ENCODE assay signal across 8 cellular contexts in genomic region chr2:241316825-241317224, GRCh38. TPM values are rescaled to one million over a fixed set of nuclear protein-coding genes. Genes with fewer than 3 reads are reported as not detected.
DNase-seq lines count a peak whose midpoint lies in the region; ATAC-seq and TF ChIP-seq lines count a peak whose summit lies in the region.

No MANE protein-coding gene starts in this region.

- no peaks in the 10 kb centered on the region for H3K9me3 Mint-ChIP-seq in activated T-cell treated with anti-CD3 and anti-CD28 coated beads, Interleukin-2, amount 50 U/mL, for 4 hours

- TF ChIP-seq CTCF in astrocyte of the cerebellum (IDR thresholded peaks at IDR 0.05; ENCODE audit: low read depth, low read length, missing control alignments): no peak
- TF ChIP-seq CTCF in lower leg skin (IDR thresholded peaks at IDR 0.05): no peak
- no peak for TF ChIP-seq CTCF in tibial artery (IDR thresholded peaks at IDR 0.05)

- H3K27me3 ChIP-seq in tibial artery: no peaks in the 10 kb centered on the region

- ATAC-seq in activated T-cell treated with anti-CD3 and anti-CD28 coated beads, Interleukin-2, amount 50 U/mL, for 4 hours: no peak

- H3K27ac ChIP-seq in tibial artery: peak overlapping the region; percentile 91 to 99

- peaks cover 74% of the 10 kb centered on the region for H3K4me1 Mint-ChIP-seq in activated T-cell treated with anti-CD3 and anti-CD28 coated beads, Interleukin-2, amount 50 U/mL, for 4 hours (ENCODE audit: low read depth)

- in situ Hi-C loops in astrocyte of the cerebellum (cut with HindIII; ENCODE audit: low sequenced_read_pairs): no loop called here

- intact Hi-C loops in lower leg skin (cut with DNase I; ENCODE audit: low total_unique reads): no loop called here
- intact Hi-C loops in tibial artery (cut with DNase I; ENCODE audit: low total_unique reads): no loop called here

- H3K27me3 Mint-ChIP-seq in activated T-cell treated with anti-CD3 and anti-CD28 coated beads, Interleukin-2, amount 50 U/mL, for 4 hours (ENCODE audit: low read depth): no peaks in the 10 kb centered on the region

- DNase-seq in activated T-cell treated with anti-CD3 and anti-CD28 coated beads, Interleukin-2, amount 50 U/mL, for 4 hours: no peak
- DNase-seq in activated T-cell treated with anti-CD3 and anti-CD28 coated beads for 4 hours (no peak), astrocyte of the cerebellum (ENCODE audit: low read depth) (no peak), lower leg skin (ENCODE audit: low spot score in 2 of 2) (no peak), tibial artery (no peak), NCI-H510A (lab: John Stamatoyannopoulos, UW) (no peak), D341Med (ENCODE audit: low spot score) (no peak), KG1 (lab: John Stamatoyannopoulos, UW) (no peak)

- H3K4me3 ChIP-seq in astrocyte of the cerebellum (ENCODE audit: low read depth, low read length): peak overlapping the region; percentile 81
- peak overlapping the region; percentile 74 for H3K4me3 ChIP-seq in lower leg skin (ENCODE audit: low read depth, poor library complexity, severe bottlenecking)
- peak overlapping the region; percentile 96 to 99 for H3K4me3 ChIP-seq in tibial artery

- 7 to 15% methylated on average over 4 of the region's 4 CpGs for WGBS in lower leg skin, 2 donors

- no peaks in the 10 kb centered on the region for H3K36me3 ChIP-seq in tibial artery

- peaks cover 0 to 75% (median 53%) of the 10 kb centered on the region in 4 donors for H3K4me1 ChIP-seq in tibial artery

- no peaks in the 10 kb centered on the region for H3K9me3 ChIP-seq in tibial artery

- H3K4me3 Mint-ChIP-seq in activated T-cell treated with anti-CD3 and anti-CD28 coated beads, Interleukin-2, amount 50 U/mL, for 4 hours: peak overlapping the region; percentile 96

- TF ChIP-seq POLR2A in lower leg skin (IDR thresholded peaks at IDR 0.05): no peak

- peaks cover 24% of the 10 kb centered on the region for H3K36me3 Mint-ChIP-seq in activated T-cell treated with anti-CD3 and anti-CD28 coated beads, Interleukin-2, amount 50 U/mL, for 4 hours (ENCODE audit: insufficient read depth)

RNA-seq across cellular contexts. Expression of gene SEPTIN2, which starts 1.1 kb away (rescaled TPM):
- 100 to 1,000 TPM; 185 to 215 (median 189) TPM for total RNA-seq in activated T-cell treated with anti-CD3 and anti-CD28 coated beads, Interleukin-2, amount 50 U/mL, for 4 hours
- total RNA-seq in lower leg skin: 100 to 1,000 TPM in 3 of 4 donors, 10 to 100 TPM in 1; 97.3 to 164 (median 124) TPM

RNA-seq across cellular contexts. Expression of gene HDLBP, which starts 1.4 kb away (rescaled TPM):
- total RNA-seq in activated T-cell treated with anti-CD3 and anti-CD28 coated beads, Interleukin-2, amount 50 U/mL, for 4 hours: 100 to 1,000 TPM; 231 to 270 (median 257) TPM
- 100 to 1,000 TPM; 241 to 393 (median 294) TPM for total RNA-seq in lower leg skin

RNA-seq across cellular contexts. Expression of gene FARP2, which starts 39.3 kb away (rescaled TPM):
- total RNA-seq in activated T-cell treated with anti-CD3 and anti-CD28 coated beads, Interleukin-2, amount 50 U/mL, for 4 hours: 10 to 100 TPM; 29.5 to 35.6 (median 30.3) TPM
- total RNA-seq in lower leg skin: 10 to 100 TPM; 63.3 to 86.4 (median 66.0) TPM
